8 cellular contexts compared by ENCODE assay signal in genomic region chr17:28745052-28745776, GRCh38. TPM values are rescaled to one million over a fixed set of nuclear protein-coding genes. Genes with fewer than 3 reads are reported as not detected.
A peak's percentile ranks its signal among the peaks of the same experiment; 100 is the strongest.
DNase-seq lines count a peak whose midpoint lies in the region; ATAC-seq and TF ChIP-seq lines count a peak whose summit lies in the region.

No MANE protein-coding gene starts in this region.

- DNase-seq in COR-L47 (lab: John Stamatoyannopoulos, UW): peak; percentile 58
- peak in 6 of 34 experiments; percentile 11 to 37 (median 26) for DNase-seq in T-cell
- no peak for DNase-seq in epithelial cell of prostate (ENCODE audit: low read depth, low spot score)
- DNase-seq in mesothelial cell of epicardium (ENCODE audit: low spot score in 2 of 2, unreplicated experiment in 2 of 2): peak; percentile 62 to 70

- no peak for TF ChIP-seq CTCF in mesothelial cell of epicardium (IDR thresholded peaks at IDR 0.05; ENCODE audit: unreplicated experiment)

- POLR2A ChIA-PET in T-cell (lab: Charles Lee): interaction anchor here (0.5 to 0.8 kb wide), 3 partner anchors 17 to 337 kb away, joined by 3 to 7 read pairs (median 5); partner anchors contain the start of gene NEK8 (in 1 of the 2)

- H3K4me3 Mint-ChIP-seq in IgD-negative memory B cell (peak overlapping the region; percentile 93 to 99 (median 96)), T-cell (peak overlapping the region; percentile 80 to 87 (median 82)), mesothelial cell of epicardium (peak overlapping the region; percentile 89)

- H3K9me3 Mint-ChIP-seq in IgD-negative memory B cell (no peaks in the 10 kb centered on the region), T-cell (no peaks in the 10 kb centered on the region), mesothelial cell of epicardium (no peaks in the 10 kb centered on the region)

- H3K27ac Mint-ChIP-seq in IgD-negative memory B cell (peak overlapping the region; percentile 94 to 99 (median 95)), T-cell (peak overlapping the region; percentile 76 to 82), mesothelial cell of epicardium (peak overlapping the region; percentile 98)

- no peaks in the 10 kb centered on the region for H3K27me3 ChIP-seq in thymus (ENCODE audit: control insufficient read depth, insufficient read depth)

- H3K4me1 ChIP-seq in thymus (ENCODE audit: control insufficient read depth, insufficient read depth, low read length): peaks cover 37% of the 10 kb centered on the region

- no peaks in the 10 kb centered on the region for H3K36me3 Mint-ChIP-seq in IgD-negative memory B cell
- H3K36me3 Mint-ChIP-seq in T-cell: peaks cover 4% of the 10 kb centered on the region
- H3K36me3 Mint-ChIP-seq in mesothelial cell of epicardium: peaks cover 3% of the 10 kb centered on the region

- peaks cover 24 to 26% (median 24%) of the 10 kb centered on the region in 3 donors for H3K4me1 Mint-ChIP-seq in IgD-negative memory B cell
- peaks cover 5 to 40% (median 20%) of the 10 kb centered on the region in 3 donors for H3K4me1 Mint-ChIP-seq in T-cell
- peaks cover 30% of the 10 kb centered on the region for H3K4me1 Mint-ChIP-seq in mesothelial cell of epicardium

- H3K36me3 ChIP-seq in thymus (ENCODE audit: control insufficient read depth, insufficient read depth): peaks cover 28% of the 10 kb centered on the region

- 5% methylated on average over 28 of the region's 28 CpGs for WGBS in thymus

- no peaks in the 10 kb centered on the region for H3K9me3 ChIP-seq in thymus (ENCODE audit: control insufficient read depth)

- peaks cover 3% of the 10 kb centered on the region for H3K27me3 Mint-ChIP-seq in IgD-negative memory B cell
- H3K27me3 Mint-ChIP-seq in T-cell: no peaks in the 10 kb centered on the region
- no peaks in the 10 kb centered on the region for H3K27me3 Mint-ChIP-seq in mesothelial cell of epicardium (ENCODE audit: low read depth)

- peak overlapping the region; percentile 99 for H3K27ac ChIP-seq in epithelial cell of prostate
- peak overlapping the region; percentile 74 for H3K27ac ChIP-seq in thymus (ENCODE audit: low read depth)

- peak in 3 of 4 experiments; percentile 7 to 18 (median 17) for ATAC-seq in T-cell (replicated peaks in 1 of 4)
- no peak for ATAC-seq in HG03097 (IDR thresholded peaks at IDR 0.05; ENCODE audit: low FRiP score, unreplicated experiment)
- no peak for ATAC-seq in HG03571 (IDR thresholded peaks at IDR 0.05; ENCODE audit: unreplicated experiment)

- CTCF ChIA-PET in T-cell (lab: Charles Lee): interaction anchor here (0.6 to 12.2 kb wide), 5 partner anchors 13 to 26 kb away, joined by 3 to 197 read pairs (median 5); partner anchors contain the start of genes NEK8 (in 1 of the 2), RPL23A (in 1 of the 2) and TLCD1 (in 1 of the 2)

- H3K4me3 ChIP-seq in thymus (ENCODE audit: low read length): peak overlapping the region; percentile 70

RNA-seq across cellular contexts. Expression of gene TRAF4, which starts 1.4 kb away (rescaled TPM):
- polyA plus RNA-seq in IgD-negative memory B cell (13.8 TPM), thymus (29.3 TPM)
- total RNA-seq in T-cell (100 to 1,000 TPM in 2 of 5 donors, 10 to 100 TPM in 3; 37.5 to 226 (median 42.5) TPM), mesothelial cell of epicardium (252 to 259 TPM (median 254 TPM) in 3 replicates)

RNA-seq across cellular contexts. Expression of gene NEK8, which starts 16.6 kb away (rescaled TPM):
- 18.6 TPM for polyA plus RNA-seq in IgD-negative memory B cell
- 10 to 100 TPM in 3 of 5 donors, 1 to 10 TPM in 2; 7.7 to 13.6 (median 12.7) TPM for total RNA-seq in T-cell
- total RNA-seq in mesothelial cell of epicardium: 5.2 to 7.6 TPM (median 5.9 TPM) in 3 replicates
- 5.1 TPM for polyA plus RNA-seq in thymus

RNA-seq across cellular contexts. Expression of gene TLCD1, which starts 19.2 kb away (rescaled TPM):
- polyA plus RNA-seq in IgD-negative memory B cell (0.49 TPM), thymus (9.2 TPM)
- total RNA-seq in T-cell (1 to 10 TPM in 4 of 5 donors, not detected in 1; 1.2 to 1.8 (median 1.3) TPM), mesothelial cell of epicardium (2.3 to 3.8 TPM (median 3.3 TPM) in 3 replicates)

RNA-seq across cellular contexts. Expression of gene RPL23A, which starts 25.4 kb away (rescaled TPM):
- polyA plus RNA-seq in IgD-negative memory B cell: 6,180 TPM
- total RNA-seq in T-cell: 1,000 to 10,000 TPM; 2,927 to 3,276 (median 3,036) TPM
- total RNA-seq in mesothelial cell of epicardium: 1,669 to 1,804 TPM (median 1,792 TPM) in 3 replicates
- polyA plus RNA-seq in thymus: 1,777 TPM

RNA-seq across cellular contexts. Expression of gene RAB34, which starts 27.5 kb away (rescaled TPM):
- polyA plus RNA-seq in IgD-negative memory B cell (6.7 TPM), thymus (81.9 TPM)
- total RNA-seq in T-cell (10 to 100 TPM in 3 of 5 donors, 1 to 10 TPM in 2; 7.6 to 82.8 (median 11.0) TPM), mesothelial cell of epicardium (172 to 181 TPM (median 178 TPM) in 3 replicates)

Comparison
In these comparisons a context has a peak if more than half of its experiments do, and no peak if none do; other contexts are left out.
1. ATAC-seq: peak in T-cell (3 of 4); none in HG03097 (single experiment) and HG03571 (single experiment).
2. Peak in every context shown above with its lines, with median percentiles within 50 percentile points of each other: H3K27ac Mint-ChIP-seq and H3K4me3 Mint-ChIP-seq.